8 cellular contexts compared by ENCODE assay signal in genomic region chrX:134548844-134549205, GRCh38.
DNase-seq lines count a peak whose midpoint lies in the region; ATAC-seq, FAIRE-seq and TF ChIP-seq lines count a peak whose summit lies in the region.

No MANE protein-coding gene starts in this region.

- no peaks in the 10 kb centered on the region for H3K79me2 ChIP-seq in H1 (ENCODE audit: control insufficient read depth in 1 of 2, insufficient read depth in 2 of 2, low read length in 2 of 2)

- H2BK20ac ChIP-seq in H1 (ENCODE audit: low read length), result no peak overlapping the region

- H3K14ac ChIP-seq in H1 (ENCODE audit: insufficient read length), result no peak overlapping the region

- WGBS in H1 (ENCODE audit: extremely low coverage in 1 of 2, insufficient coverage in 1 of 2, insufficient read length in 1 of 2, insufficient replicate concordance in 2 of 2, low coverage in 1 of 2, low lambda C conversion rate in 2 of 2, missing lambda C conversion rate in 1 of 2), 2 experiments, result 4% methylated on average over 12 of the region's 17 CpGs; no CpG with 5 or more reads in 1 of the 2 experiments

- DNase-seq in CD4-positive, alpha-beta memory T cell, result no peak
- DNase-seq in NB4 (ENCODE audit: low read depth), result no peak
- no peak for DNase-seq in H1 (ENCODE audit: low read depth in 1 of 2, low spot score in 2 of 2)
- no peak for DNase-seq in osteocyte (ENCODE audit: extremely low spot score, unreplicated experiment)
- no peak for DNase-seq in occipital lobe (lab: John Stamatoyannopoulos, UW)
- DNase-seq in UCSD-AML1 (lab: John Stamatoyannopoulos, UW; ENCODE audit: unreplicated experiment), result no peak

- H2AFZ ChIP-seq in H1 (ENCODE audit: low read length), result no peak overlapping the region

- no peak overlapping the region for H3K18ac ChIP-seq in H1 (ENCODE audit: extremely low read depth, low read length)

- H3K23me2 ChIP-seq in H1 (ENCODE audit: low read depth, low read length), result peaks cover 15% of the 10 kb centered on the region; the same call in 1 of the 2 replicates

- peak overlapping the region; percentile 78 to 91 (median 88) for H3K4me3 Mint-ChIP-seq in CD4-positive, alpha-beta memory T cell
- H3K4me3 Mint-ChIP-seq in osteocyte (ENCODE audit: unreplicated experiment), result peak overlapping the region; percentile 97

- no peak overlapping the region for H2BK120ac ChIP-seq in H1 (replicated peaks; ENCODE audit: low read depth, low read length)

- peaks cover 36 to 43% of the 10 kb centered on the region in 2 donors for H3K27me3 Mint-ChIP-seq in CD4-positive, alpha-beta memory T cell
- H3K27me3 Mint-ChIP-seq in osteocyte (ENCODE audit: unreplicated experiment), result no peaks in the 10 kb centered on the region

- H4K20me1 ChIP-seq in H1 (replicated peaks in 1 of 2; ENCODE audit: control insufficient read depth in 1 of 2, insufficient read depth in 2 of 2, low read length in 2 of 2), result no peaks in the 10 kb centered on the region

- no peak for TF ChIP-seq RAD21 in H1 (IDR thresholded peaks at IDR 0.05 in 1 of 2, conservative IDR thresholded peaks at IDR 0.05 in 1 of 2; ENCODE audit: low read depth in 2 of 2, low read length in 2 of 2)

- no peak for ATAC-seq in HG03135 (IDR thresholded peaks at IDR 0.05; ENCODE audit: unreplicated experiment)
- ATAC-seq in GM19351 (IDR thresholded peaks at IDR 0.05; ENCODE audit: unreplicated experiment), result no peak

- H3K36me3 ChIP-seq in CD4-positive, alpha-beta memory T cell (ENCODE audit: insufficient read depth, low read length), result no peaks in the 10 kb centered on the region
- H3K36me3 ChIP-seq in H1 (ENCODE audit: control insufficient read depth in 2 of 4, insufficient read depth in 4 of 4, low read length in 3 of 4), result no peaks in the 10 kb centered on the region

- no peak overlapping the region for H3K23ac ChIP-seq in H1 (ENCODE audit: insufficient read length)

- no peak overlapping the region for H2BK12ac ChIP-seq in H1 (ENCODE audit: low read depth, low read length)

- H3K27ac Mint-ChIP-seq in CD4-positive, alpha-beta memory T cell, result peak overlapping the region in 5 of 7 donors; percentile 22 to 77 (median 48)
- peak overlapping the region; percentile 97 for H3K27ac Mint-ChIP-seq in osteocyte (ENCODE audit: unreplicated experiment)

- H3K79me1 ChIP-seq in H1 (ENCODE audit: low read depth, low read length), result no peaks in the 10 kb centered on the region

- no peak overlapping the region for H2BK15ac ChIP-seq in H1 (ENCODE audit: low read length)

- peaks cover 29% of the 10 kb centered on the region for H3K27me3 ChIP-seq in CD4-positive, alpha-beta memory T cell (ENCODE audit: insufficient read depth, low read length)
- H3K27me3 ChIP-seq in H1 (replicated peaks in 1 of 4; ENCODE audit: control insufficient read depth in 3 of 4, extremely low read depth in 1 of 4, insufficient read depth in 3 of 4, low read length in 3 of 4), result peaks cover 20 to 58% (median 48%) of the 10 kb centered on the region in 4 experiments

- no peak overlapping the region for H2BK5ac ChIP-seq in H1 (ENCODE audit: low read depth, low read length)

- peak overlapping the region; percentile 68; the same call in 1 of the 2 replicates for H4K8ac ChIP-seq in H1 (ENCODE audit: extremely low read depth, insufficient read depth, low read length)

- peak overlapping the region in 2 of 4 experiments; percentile 43 to 80; a peak in 3 of 7 replicates for H3K9ac ChIP-seq in H1 (replicated peaks in 1 of 4; ENCODE audit: extremely low read depth in 1 of 4, low read depth in 3 of 4, low read length in 3 of 4)

- no peak overlapping the region for H2AK5ac ChIP-seq in H1 (ENCODE audit: low read depth, low read length)

- H3K4me2 ChIP-seq in H1 (ENCODE audit: insufficient read depth in 1 of 2, low read depth in 2 of 2, low read length in 2 of 2), result peak overlapping the region; percentile 84 to 93

- peaks cover 19 to 24% (median 22%) of the 10 kb centered on the region in 4 donors for H3K4me1 Mint-ChIP-seq in CD4-positive, alpha-beta memory T cell
- peaks cover 39% of the 10 kb centered on the region for H3K4me1 Mint-ChIP-seq in osteocyte (ENCODE audit: unreplicated experiment)

- peak overlapping the region; percentile 30 for H3K56ac ChIP-seq in H1 (replicated peaks; ENCODE audit: insufficient read length, low read depth, low read length)

- POLR2A ChIA-PET in CD4-positive, alpha-beta memory T cell (lab: Charles Lee; ENCODE audit: partially characterized antibody), result no interaction called here
- POLR2A ChIA-PET in H1 (lab: Charles Lee; ENCODE audit: partially characterized antibody), result no interaction called here

- H3K4me3 ChIP-seq in CD4-positive, alpha-beta memory T cell (ENCODE audit: low read length in 2 of 2), result peak overlapping the region in 1 of 2 donors; percentile 23
- H3K4me3 ChIP-seq in NB4 (ENCODE audit: low read depth, low read length) (peak overlapping the region; percentile 87), H1 (ENCODE audit: extremely low read depth in 1 of 4, insufficient read depth in 2 of 4, low read depth in 3 of 4, low read length in 4 of 4) (peak overlapping the region; percentile 42 to 70 (median 54))

- no peak overlapping the region for H4K5ac ChIP-seq in H1 (ENCODE audit: insufficient read length, low read depth, low read length)

- peaks cover 0 to 2% of the 10 kb centered on the region in 2 donors for H3K36me3 Mint-ChIP-seq in CD4-positive, alpha-beta memory T cell
- peaks cover 2% of the 10 kb centered on the region for H3K36me3 Mint-ChIP-seq in osteocyte (ENCODE audit: unreplicated experiment)

- TF ChIP-seq CTCF in NB4 (IDR thresholded peaks at IDR 0.05; ENCODE audit: low read depth, low read length), result no peak
- no peak for TF ChIP-seq CTCF in H1 (IDR thresholded peaks at IDR 0.05; ENCODE audit: control extremely low read depth in 1 of 3, insufficient read depth in 1 of 3, low read depth in 1 of 3, low read length in 3 of 3)
- no peak for TF ChIP-seq CTCF in osteocyte (IDR thresholded peaks at IDR 0.05)

- TF ChIP-seq POLR2A in NB4 (IDR thresholded peaks at IDR 0.05; ENCODE audit: extremely low read depth, insufficient read length) (no peak), H1 (IDR thresholded peaks at IDR 0.05; ENCODE audit: control extremely low read depth in 1 of 2, low read depth in 2 of 2, low read length in 2 of 2) (no peak)

- intact Hi-C loops in CD4-positive, alpha-beta memory T cell (cut with micrococcal nuclease), result no loop called here

- peaks cover 0 to 4% (median 0%) of the 10 kb centered on the region in 8 donors for H3K9me3 Mint-ChIP-seq in CD4-positive, alpha-beta memory T cell
- no peaks in the 10 kb centered on the region for H3K9me3 Mint-ChIP-seq in osteocyte (ENCODE audit: unreplicated experiment)

- FAIRE-seq in H1 (lab: Jason Lieb, UNC), result no peak

- no peak overlapping the region for H3K4ac ChIP-seq in H1 (replicated peaks; ENCODE audit: insufficient read length, low read depth, low read length)

- H4K91ac ChIP-seq in H1 (replicated peaks; ENCODE audit: insufficient read length, low read length), result no peak overlapping the region

- CTCF ChIA-PET in CD4-positive, alpha-beta memory T cell (lab: Charles Lee; ENCODE audit: partially characterized antibody), result no interaction called here
- CTCF ChIA-PET in H1 (lab: Charles Lee; ENCODE audit: partially characterized antibody), result no interaction called here

- H3K4me1 ChIP-seq in CD4-positive, alpha-beta memory T cell (ENCODE audit: insufficient read depth, low read length), result peaks cover 28% of the 10 kb centered on the region
- peaks cover 0 to 22% (median 8%) of the 10 kb centered on the region in 4 experiments; a peak in 6 of 7 replicates for H3K4me1 ChIP-seq in H1 (replicated peaks in 1 of 4; ENCODE audit: control insufficient read depth in 3 of 4, insufficient read depth in 4 of 4, low read length in 3 of 4)

- H3K27ac ChIP-seq in CD4-positive, alpha-beta memory T cell (ENCODE audit: low read depth, low read length), result no peak overlapping the region
- no peak overlapping the region for H3K27ac ChIP-seq in H1 (ENCODE audit: low read depth, low read length)

- no peak for TF ChIP-seq EP300 in H1 (IDR thresholded peaks at IDR 0.05; ENCODE audit: borderline replicate concordance in 1 of 2, low read depth in 2 of 2, low read length in 2 of 2)

- H3K9me3 ChIP-seq in CD4-positive, alpha-beta memory T cell (ENCODE audit: control insufficient read depth in 1 of 2, low read length in 2 of 2), result no peaks in the 10 kb centered on the region
- H3K9me3 ChIP-seq in H1 (ENCODE audit: insufficient read depth in 2 of 2, low read depth in 1 of 2, low read length in 1 of 2), result no peaks in the 10 kb centered on the region

TF ChIP-seq in H1, 55 proteins besides CTCF, POLR2A, EP300 and RAD21:
- TF ChIP-seq HDAC6 (IDR thresholded peaks at IDR 0.05; ENCODE audit: low read depth, low read length), result no peak
- TF ChIP-seq POU5F1 (IDR thresholded peaks at IDR 0.05; ENCODE audit: low read depth, low read length), result no peak
- no peak for TF ChIP-seq TEAD4 (IDR thresholded peaks at IDR 0.05; ENCODE audit: low read depth, low read length)
- TF ChIP-seq GTF2F1 (IDR thresholded peaks at IDR 0.05; ENCODE audit: borderline replicate concordance, low read depth, low read length), result no peak
- no peak for TF ChIP-seq RFX5 (IDR thresholded peaks at IDR 0.05; ENCODE audit: borderline replicate concordance, low read depth, low read length)
- TF ChIP-seq ZNF274 (IDR thresholded peaks at IDR 0.05; ENCODE audit: borderline replicate concordance, extremely low read depth, low read length), result no peak
- no peak for TF ChIP-seq KDM4A (IDR thresholded peaks at IDR 0.05; ENCODE audit: low read depth, low read length, severe bottlenecking)
- TF ChIP-seq YY1 (IDR thresholded peaks at IDR 0.05; ENCODE audit: low read depth, low read length), result no peak
- TF ChIP-seq SAP30 (IDR thresholded peaks at IDR 0.05; ENCODE audit: insufficient read depth, insufficient replicate concordance, low read length), result no peak
TF ChIP-seq in H1: peak in this region for 0.
